In the genomic region with DNA sequence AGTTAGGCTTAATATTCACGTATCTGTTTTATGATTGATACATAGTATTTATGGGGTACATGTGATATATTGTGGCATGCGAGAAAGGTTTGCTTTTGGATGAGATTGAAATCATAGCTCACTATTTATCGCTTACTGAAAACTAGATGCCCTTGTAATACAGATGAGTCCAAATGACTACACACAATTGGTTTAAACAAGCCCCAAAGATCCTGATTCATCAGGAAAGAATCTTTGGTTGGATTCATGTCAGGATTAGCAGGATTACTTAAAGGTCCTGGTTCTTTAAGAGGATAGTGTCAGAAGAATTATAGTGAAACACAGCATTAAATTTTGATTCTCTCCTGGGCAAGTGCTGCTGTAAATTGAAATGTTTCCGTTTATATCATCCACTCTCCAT, we compare ENCODE assay signal across 1 cellular context.
TF ChIP-seq lines count a peak whose summit lies in the region.

No MANE protein-coding gene starts in this region.

TF ChIP-seq in IMR-90, 13 proteins besides CTCF, POLR2A, EP300 and RAD21:
- no peak for TF ChIP-seq NFE2L2 (IDR thresholded peaks at IDR 0.05; ENCODE audit: low read depth, low read length)
- no peak for TF ChIP-seq MAZ (IDR thresholded peaks at IDR 0.05; ENCODE audit: borderline replicate concordance, low read depth, low read length)
- TF ChIP-seq, protein P1, sequence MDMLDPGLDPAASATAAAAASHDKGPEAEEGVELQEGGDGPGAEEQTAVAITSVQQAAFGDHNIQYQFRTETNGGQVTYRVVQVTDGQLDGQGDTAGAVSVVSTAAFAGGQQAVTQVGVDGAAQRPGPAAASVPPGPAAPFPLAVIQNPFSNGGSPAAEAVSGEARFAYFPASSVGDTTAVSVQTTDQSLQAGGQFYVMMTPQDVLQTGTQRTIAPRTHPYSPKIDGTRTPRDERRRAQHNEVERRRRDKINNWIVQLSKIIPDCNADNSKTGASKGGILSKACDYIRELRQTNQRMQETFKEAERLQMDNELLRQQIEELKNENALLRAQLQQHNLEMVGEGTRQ (IDR thresholded peaks at IDR 0.05; ENCODE audit: low read depth, low read length) = no peak
- no peak for TF ChIP-seq CHD1 (IDR thresholded peaks at IDR 0.05; ENCODE audit: low read depth, low read length)
- TF ChIP-seq SMC3 (IDR thresholded peaks at IDR 0.05; ENCODE audit: low read depth, low read length) = no peak
- TF ChIP-seq MXI1 (IDR thresholded peaks at IDR 0.05; ENCODE audit: borderline replicate concordance, low read depth, low read length) = no peak
- no peak for TF ChIP-seq BHLHE40 (IDR thresholded peaks at IDR 0.05; ENCODE audit: low read depth, low read length)
- no peak for TF ChIP-seq RFX5 (IDR thresholded peaks at IDR 0.05; ENCODE audit: low read depth, low read length)
- no peak for TF ChIP-seq MAFK (IDR thresholded peaks at IDR 0.05; ENCODE audit: low read depth, low read length)
